In the genomic region with DNA sequence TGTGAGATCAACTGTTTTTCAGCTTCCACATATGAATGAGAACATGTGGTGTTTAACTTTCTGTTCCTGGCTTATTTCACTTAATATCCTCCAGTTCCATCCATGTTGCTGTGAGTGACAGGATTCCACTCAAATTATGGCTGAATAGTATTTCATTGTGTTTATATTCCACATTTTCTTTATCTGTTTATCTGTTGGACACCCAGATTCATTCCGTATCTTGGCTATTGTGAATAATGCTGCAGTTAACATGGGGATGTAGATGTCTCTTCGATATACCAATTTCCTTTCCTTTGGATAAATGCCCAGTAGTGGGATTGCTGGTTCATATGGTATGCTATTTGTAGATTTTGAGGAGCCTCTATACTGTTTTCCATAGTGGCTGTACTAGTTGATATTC, we compare ENCODE assay signal across 16 cellular contexts. TPM values are rescaled to one million over a fixed set of nuclear protein-coding genes. Genes with fewer than 3 reads are reported as not detected.
A peak's percentile ranks its signal among the peaks of the same experiment; 100 is the strongest.
DNase-seq lines count a peak whose midpoint lies in the region; ATAC-seq, FAIRE-seq and TF ChIP-seq lines count a peak whose summit lies in the region.
"Had no signal": no experiment of that assay in that cellular context is flagged by ENCODE, and none has a peak within 500 bp of the region (broad histone marks: within the 10 kb centered on the region; RNA-seq: fewer than 3 reads in every experiment).

No MANE protein-coding gene starts in this region.

- peaks cover 17% of the 10 kb centered on the region for H3K4me1 Mint-ChIP-seq in astrocyte (ENCODE audit: low read depth, unreplicated experiment)

- peak; percentile 17 for FAIRE-seq in astrocyte (lab: Jason Lieb, UNC)
- FAIRE-seq: GM12892 had no signal

- POLR2A ChIA-PET in HEK293T (lab: Yijun Ruan, JAX) = no interaction called here

- no peaks in the 10 kb centered on the region for H3K36me3 Mint-ChIP-seq in astrocyte (ENCODE audit: low read depth, unreplicated experiment)

- no peaks in the 10 kb centered on the region for H3K9me3 ChIP-seq in astrocyte (ENCODE audit: insufficient read depth, low read depth, low read length)

- CTCF ChIA-PET in HEK293T (lab: Yijun Ruan, JAX) = no interaction called here

- H3K9ac ChIP-seq in astrocyte (ENCODE audit: low read length) = no peak overlapping the region

- no peak overlapping the region for H3K27ac ChIP-seq in astrocyte (ENCODE audit: low read depth, low read length)

- no peak for TF ChIP-seq CTCF in astrocyte (IDR thresholded peaks at IDR 0.05; ENCODE audit: insufficient read depth, low read depth, low read length)
- TF ChIP-seq CTCF in GM20000 (IDR thresholded peaks at IDR 0.05; ENCODE audit: extremely low read depth, missing control alignments) = no peak

- DNase-seq in HEK293T (ENCODE audit: extremely low spot score) (no peak), astrocyte (ENCODE audit: low read depth) (no peak), GM20000 (ENCODE audit: low spot score) (no peak)
- DNase-seq: C1 segment of cervical spinal cord; CD4-positive, alpha-beta memory T cell; COR-L47; DMS153; DND-41; H9; HFFc6 had no signal

- H2AFZ ChIP-seq in astrocyte (ENCODE audit: low read depth, low read length) = no peak overlapping the region
- H2AFZ ChIP-seq: GM23338 had no signal

- no peak overlapping the region for H3K27ac Mint-ChIP-seq in astrocyte (ENCODE audit: unreplicated experiment)
- H3K27ac Mint-ChIP-seq: HFFc6 had no signal

- no peak overlapping the region for H3K4me3 ChIP-seq in astrocyte (ENCODE audit: insufficient read depth, low read depth, low read length)
- H3K4me3 ChIP-seq: GM23338 had no signal

- H3K4me3 Mint-ChIP-seq in astrocyte (ENCODE audit: unreplicated experiment) = no peak overlapping the region
- H3K4me3 Mint-ChIP-seq: CD4-positive, alpha-beta memory T cell; GM23338; H9; HFFc6 had no signal

- H3K27me3 ChIP-seq in astrocyte (ENCODE audit: insufficient read depth, low read length) = no peaks in the 10 kb centered on the region

- ATAC-seq in SK-N-SH treated with all-trans-retinoic acid at 6 μM for 48 hours (0 out of 3 replicates have a peak, but pooled peaks have one; percentile 23), GM21529 (IDR thresholded peaks at IDR 0.05; ENCODE audit: unreplicated experiment) (no peak), HG03095 (IDR thresholded peaks at IDR 0.05; ENCODE audit: unreplicated experiment) (no peak)
- ATAC-seq: GM23338, HCT116 had no signal

- H3K4me1 ChIP-seq in astrocyte (ENCODE audit: insufficient read depth, low read length) = no peaks in the 10 kb centered on the region

- peaks cover 19% of the 10 kb centered on the region for H4K20me1 ChIP-seq in astrocyte (ENCODE audit: insufficient read depth, low read length)

- no peak overlapping the region for H3K4me2 ChIP-seq in astrocyte (ENCODE audit: low read length)
- H3K4me2 ChIP-seq: GM23338 had no signal

- peaks cover 4% of the 10 kb centered on the region for H3K9me3 Mint-ChIP-seq in astrocyte (ENCODE audit: unreplicated experiment)

- H3K79me2 ChIP-seq in astrocyte (ENCODE audit: insufficient read depth, low read length) = peaks cover 13% of the 10 kb centered on the region

- no peaks in the 10 kb centered on the region for H3K36me3 ChIP-seq in astrocyte (ENCODE audit: insufficient read depth, low read length)

- no peaks in the 10 kb centered on the region for H3K27me3 Mint-ChIP-seq in astrocyte (ENCODE audit: low read depth, unreplicated experiment)
- H3K27me3 Mint-ChIP-seq: CD4-positive, alpha-beta memory T cell had no signal

TF ChIP-seq in HEK293T, 16 proteins besides CTCF, POLR2A, EP300 and RAD21:
- no peak for TF ChIP-seq ARNT (IDR thresholded peaks at IDR 0.05)
- TF ChIP-seq, protein P1, sequence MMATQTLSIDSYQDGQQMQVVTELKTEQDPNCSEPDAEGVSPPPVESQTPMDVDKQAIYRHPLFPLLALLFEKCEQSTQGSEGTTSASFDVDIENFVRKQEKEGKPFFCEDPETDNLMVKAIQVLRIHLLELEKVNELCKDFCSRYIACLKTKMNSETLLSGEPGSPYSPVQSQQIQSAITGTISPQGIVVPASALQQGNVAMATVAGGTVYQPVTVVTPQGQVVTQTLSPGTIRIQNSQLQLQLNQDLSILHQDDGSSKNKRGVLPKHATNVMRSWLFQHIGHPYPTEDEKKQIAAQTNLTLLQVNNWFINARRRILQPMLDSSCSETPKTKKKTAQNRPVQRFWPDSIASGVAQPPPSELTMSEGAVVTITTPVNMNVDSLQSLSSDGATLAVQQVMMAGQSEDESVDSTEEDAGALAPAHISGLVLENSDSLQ (IDR thresholded peaks at IDR 0.05) = peak; percentile 22; the same call in 1 of the 2 replicates

TF ChIP-seq in SK-N-SH treated with all-trans-retinoic acid at 6 μM for 48 hours, 23 proteins besides CTCF, POLR2A, EP300 and RAD21 (continues in another document):
- TF ChIP-seq, protein P2, sequence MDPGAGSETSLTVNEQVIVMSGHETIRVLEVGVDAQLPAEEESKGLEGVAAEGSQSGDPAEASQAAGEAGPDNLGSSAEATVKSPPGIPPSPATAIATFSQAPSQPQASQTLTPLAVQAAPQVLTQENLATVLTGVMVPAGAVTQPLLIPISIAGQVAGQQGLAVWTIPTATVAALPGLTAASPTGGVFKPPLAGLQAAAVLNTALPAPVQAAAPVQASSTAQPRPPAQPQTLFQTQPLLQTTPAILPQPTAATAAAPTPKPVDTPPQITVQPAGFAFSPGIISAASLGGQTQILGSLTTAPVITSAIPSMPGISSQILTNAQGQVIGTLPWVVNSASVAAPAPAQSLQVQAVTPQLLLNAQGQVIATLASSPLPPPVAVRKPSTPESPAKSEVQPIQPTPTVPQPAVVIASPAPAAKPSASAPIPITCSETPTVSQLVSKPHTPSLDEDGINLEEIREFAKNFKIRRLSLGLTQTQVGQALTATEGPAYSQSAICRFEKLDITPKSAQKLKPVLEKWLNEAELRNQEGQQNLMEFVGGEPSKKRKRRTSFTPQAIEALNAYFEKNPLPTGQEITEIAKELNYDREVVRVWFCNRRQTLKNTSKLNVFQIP (CRISPR knock-in tag; IDR thresholded peaks at IDR 0.05; ENCODE audit: borderline replicate concordance, low read depth) = no peak
- TF ChIP-seq, protein P3, sequence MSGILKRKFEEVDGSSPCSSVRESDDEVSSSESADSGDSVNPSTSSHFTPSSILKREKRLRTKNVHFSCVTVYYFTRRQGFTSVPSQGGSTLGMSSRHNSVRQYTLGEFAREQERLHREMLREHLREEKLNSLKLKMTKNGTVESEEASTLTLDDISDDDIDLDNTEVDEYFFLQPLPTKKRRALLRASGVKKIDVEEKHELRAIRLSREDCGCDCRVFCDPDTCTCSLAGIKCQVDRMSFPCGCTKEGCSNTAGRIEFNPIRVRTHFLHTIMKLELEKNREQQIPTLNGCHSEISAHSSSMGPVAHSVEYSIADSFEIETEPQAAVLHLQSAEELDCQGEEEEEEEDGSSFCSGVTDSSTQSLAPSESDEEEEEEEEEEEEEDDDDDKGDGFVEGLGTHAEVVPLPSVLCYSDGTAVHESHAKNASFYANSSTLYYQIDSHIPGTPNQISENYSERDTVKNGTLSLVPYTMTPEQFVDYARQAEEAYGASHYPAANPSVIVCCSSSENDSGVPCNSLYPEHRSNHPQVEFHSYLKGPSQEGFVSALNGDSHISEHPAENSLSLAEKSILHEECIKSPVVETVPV (CRISPR knock-in tag; IDR thresholded peaks at IDR 0.05) = no peak
- TF ChIP-seq CSDC2 (CRISPR knock-in tag; IDR thresholded peaks at IDR 0.05) = no peak
- TF ChIP-seq ISL1 (CRISPR knock-in tag; IDR thresholded peaks at IDR 0.05) = peak; percentile 20; the same call in 1 of the 2 replicates
- TF ChIP-seq RARB (CRISPR knock-in tag; IDR thresholded peaks at IDR 0.05) = no peak
- no peak for TF ChIP-seq ZFP3 (CRISPR knock-in tag; IDR thresholded peaks at IDR 0.05)
- TF ChIP-seq GLIS3 (CRISPR knock-in tag; IDR thresholded peaks at IDR 0.05) = no peak
- 0 out of 2 replicates have a peak, but pooled peaks have one; percentile 37 for TF ChIP-seq ZNF70 (CRISPR knock-in tag; IDR thresholded peaks at IDR 0.05)
- TF ChIP-seq, protein P4, sequence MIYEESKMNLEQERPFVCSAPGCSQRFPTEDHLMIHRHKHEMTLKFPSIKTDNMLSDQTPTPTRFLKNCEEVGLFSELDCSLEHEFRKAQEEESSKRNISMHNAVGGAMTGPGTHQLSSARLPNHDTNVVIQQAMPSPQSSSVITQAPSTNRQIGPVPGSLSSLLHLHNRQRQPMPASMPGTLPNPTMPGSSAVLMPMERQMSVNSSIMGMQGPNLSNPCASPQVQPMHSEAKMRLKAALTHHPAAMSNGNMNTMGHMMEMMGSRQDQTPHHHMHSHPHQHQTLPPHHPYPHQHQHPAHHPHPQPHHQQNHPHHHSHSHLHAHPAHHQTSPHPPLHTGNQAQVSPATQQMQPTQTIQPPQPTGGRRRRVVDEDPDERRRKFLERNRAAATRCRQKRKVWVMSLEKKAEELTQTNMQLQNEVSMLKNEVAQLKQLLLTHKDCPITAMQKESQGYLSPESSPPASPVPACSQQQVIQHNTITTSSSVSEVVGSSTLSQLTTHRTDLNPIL (CRISPR knock-in tag; IDR thresholded peaks at IDR 0.05; ENCODE audit: low read depth) = no peak
- TF ChIP-seq ZNF8 (CRISPR knock-in tag; IDR thresholded peaks at IDR 0.05) = 0 out of 2 replicates have a peak, but pooled peaks have one; percentile 10
- TF ChIP-seq ARNTL (CRISPR knock-in tag; IDR thresholded peaks at IDR 0.05; ENCODE audit: borderline replicate concordance, low read depth) = no peak
- TF ChIP-seq, protein P5, sequence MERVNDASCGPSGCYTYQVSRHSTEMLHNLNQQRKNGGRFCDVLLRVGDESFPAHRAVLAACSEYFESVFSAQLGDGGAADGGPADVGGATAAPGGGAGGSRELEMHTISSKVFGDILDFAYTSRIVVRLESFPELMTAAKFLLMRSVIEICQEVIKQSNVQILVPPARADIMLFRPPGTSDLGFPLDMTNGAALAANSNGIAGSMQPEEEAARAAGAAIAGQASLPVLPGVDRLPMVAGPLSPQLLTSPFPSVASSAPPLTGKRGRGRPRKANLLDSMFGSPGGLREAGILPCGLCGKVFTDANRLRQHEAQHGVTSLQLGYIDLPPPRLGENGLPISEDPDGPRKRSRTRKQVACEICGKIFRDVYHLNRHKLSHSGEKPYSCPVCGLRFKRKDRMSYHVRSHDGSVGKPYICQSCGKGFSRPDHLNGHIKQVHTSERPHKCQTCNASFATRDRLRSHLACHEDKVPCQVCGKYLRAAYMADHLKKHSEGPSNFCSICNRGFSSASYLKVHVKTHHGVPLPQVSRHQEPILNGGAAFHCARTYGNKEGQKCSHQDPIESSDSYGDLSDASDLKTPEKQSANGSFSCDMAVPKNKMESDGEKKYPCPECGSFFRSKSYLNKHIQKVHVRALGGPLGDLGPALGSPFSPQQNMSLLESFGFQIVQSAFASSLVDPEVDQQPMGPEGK (CRISPR knock-in tag; IDR thresholded peaks at IDR 0.05; ENCODE audit: borderline replicate concordance) = no peak

RNA-seq across cellular contexts. Expression of a gene that starts 47.9 kb away (rescaled TPM):
- total RNA-seq in astrocyte = 22.4 and 23.0 TPM in 2 replicates
